In genomic region chr11:17771841-17772401, GRCh38 we compare ENCODE assay signal across 38 cellular contexts. TPM values are rescaled to one million over a fixed set of nuclear protein-coding genes. Genes with fewer than 3 reads are reported as not detected.
"Had no signal": no experiment of that assay in that cellular context is flagged by ENCODE, and none has a peak within 500 bp of the region (broad histone marks: within the 10 kb centered on the region; RNA-seq: fewer than 3 reads in every experiment).

No MANE protein-coding gene starts in this region.

- H3K4me1 Mint-ChIP-seq: activated B cell treated with CpG ODN at 0.5 μM for 24 hours had no signal

- H3K4me3 ChIP-seq: ascending aorta, breast epithelium, cardiac muscle cell, colonic mucosa, esophagus squamous epithelium, gastroesophageal sphincter had no signal

- H3K27ac Mint-ChIP-seq: activated B cell treated with CpG ODN at 0.5 μM for 24 hours; activated CD8-positive, alpha-beta T cell treated with anti-CD3 and anti-CD28 coated beads for 36 hours; activated naive CD8-positive, alpha-beta T cell; activated T-helper 1 cell treated with anti-CD3 and anti-CD28 coated beads, Interleukin-12 subunit alpha, Interleukin-12 subunit beta, Interleukin-2, Interleukin-4 antibody, amounts not matched to agents 30 ng/mL and 10 ng/mL and 1 ng/mL, durations not matched to agents 14 hours and 24 hours and 36 hours; activated T-helper 2 cell treated with anti-CD3 and anti-CD28 coated beads, Interferon-gamma antibody, Interleukin-2, Interleukin-4, amounts not matched to agents 10 μg/mL and 5 μg/mL and 100 μg/mL, durations not matched to agents 14 hours and 24 hours and 36 hours; brain; T-helper 17 cell; T-helper 2 cell treated with Interferon-gamma antibody and Interleukin-4, amounts not matched to agents 5 μg/mL and 100 μg/mL, for 36 hours had no signal

- H3K36me3 Mint-ChIP-seq: activated naive CD8-positive, alpha-beta T cell had no signal

- H3K27me3 Mint-ChIP-seq: activated B cell treated with CpG ODN at 0.5 μM for 24 hours; activated CD8-positive, alpha-beta T cell treated with anti-CD3 and anti-CD28 coated beads for 36 hours; activated naive CD8-positive, alpha-beta T cell; T-helper 17 cell had no signal

- H3K9me3 Mint-ChIP-seq: activated B cell treated with CpG ODN at 0.5 μM for 24 hours; activated CD8-positive, alpha-beta T cell treated with anti-CD3 and anti-CD28 coated beads for 36 hours; activated T-helper 1 cell treated with anti-CD3 and anti-CD28 coated beads, Interleukin-12 subunit alpha, Interleukin-12 subunit beta, Interleukin-2, Interleukin-4 antibody, amounts not matched to agents 30 ng/mL and 10 ng/mL and 1 ng/mL, durations not matched to agents 14 hours and 24 hours and 36 hours; activated T-helper 2 cell treated with anti-CD3 and anti-CD28 coated beads, Interferon-gamma antibody, Interleukin-2, Interleukin-4, amounts not matched to agents 10 μg/mL and 5 μg/mL and 100 μg/mL, durations not matched to agents 14 hours and 24 hours and 36 hours; T-helper 2 cell treated with Interferon-gamma antibody and Interleukin-4, amounts not matched to agents 5 μg/mL and 100 μg/mL, for 36 hours had no signal

- H3K27ac ChIP-seq: ascending aorta, breast epithelium, cardiac muscle cell, colonic mucosa, epithelial cell of prostate, esophagus squamous epithelium, gastroesophageal sphincter, WERI-Rb-1 had no signal

- H3K4me3 Mint-ChIP-seq: activated B cell treated with CpG ODN at 0.5 μM for 24 hours; activated CD8-positive, alpha-beta T cell treated with anti-CD3 and anti-CD28 coated beads for 36 hours; activated naive CD8-positive, alpha-beta T cell; activated T-helper 1 cell treated with anti-CD3 and anti-CD28 coated beads, Interleukin-12 subunit alpha, Interleukin-12 subunit beta, Interleukin-2, Interleukin-4 antibody, amounts not matched to agents 30 ng/mL and 10 ng/mL and 1 ng/mL, durations not matched to agents 14 hours and 24 hours and 36 hours; brain; T-helper 17 cell; T-helper 2 cell treated with Interferon-gamma antibody and Interleukin-4, amounts not matched to agents 5 μg/mL and 100 μg/mL, for 36 hours had no signal

- H3K4me1 ChIP-seq: ascending aorta, breast epithelium, gastroesophageal sphincter had no signal

- H3K36me3 ChIP-seq: ascending aorta, breast epithelium, cardiac muscle cell, colonic mucosa, esophagus squamous epithelium, gastroesophageal sphincter had no signal

- ATAC-seq: activated CD4-positive, CD25-positive, alpha-beta regulatory T cell treated with anti-CD3 and anti-CD28 coated beads, Interleukin-2, amount 50 U/mL, for 24 hours; activated CD8-positive, alpha-beta T cell treated with anti-CD3 and anti-CD28 coated beads for 36 hours; gastroesophageal sphincter; T-helper 17 cell had no signal

- H3K27me3 ChIP-seq: ascending aorta, breast epithelium, cardiac muscle cell, colonic mucosa, esophagus squamous epithelium, gastroesophageal sphincter had no signal

- H3K9me3 ChIP-seq: ascending aorta, breast epithelium, colonic mucosa, esophagus squamous epithelium, gastroesophageal sphincter had no signal

- DNase-seq: activated B cell treated with CpG ODN at 0.5 μM for 24 hours; activated CD4-positive, alpha-beta T cell treated with anti-CD3 and anti-CD28 coated beads for 48 hours; activated CD4-positive, alpha-beta T cell treated with anti-CD3 and anti-CD28 coated beads, Interleukin-2, amount 50 U/mL, for 1 hour; activated CD4-positive, alpha-beta T cell treated with anti-CD3 and anti-CD28 coated beads, Interleukin-2, amount 50 U/mL, for 48 hours; activated CD8-positive, alpha-beta memory T cell treated with anti-CD3 and anti-CD28 coated beads for 24 hours; activated CD8-positive, alpha-beta T cell treated with anti-CD3 and anti-CD28 coated beads for 36 hours; activated gamma-delta T cell treated with Interleukin-2 at 50 U/mL for 16 hours; activated naive CD4-positive, alpha-beta T cell treated with anti-CD3 and anti-CD28 coated beads, Interleukin-2, amount 50 U/mL, for 16 hours; activated naive CD4-positive, alpha-beta T cell treated with Interleukin-2 at 50 U/mL for 16 hours; activated T-cell treated with anti-CD3 and anti-CD28 coated beads, Interleukin-2, amount 50 U/mL, for 1 hour; activated T-cell treated with anti-CD3 and anti-CD28 coated beads, Interleukin-2, amount 50 U/mL, for 48 hours; central memory CD4-positive, alpha-beta T cell; cerebellar nuclear complex; colonic mucosa; effector CD8-positive, alpha-beta T cell; esophagus squamous epithelium; foreskin melanocyte; head of caudate nucleus; T-helper 1 cell; T-helper 17 cell; T1000; WERI-Rb-1 had no signal

RNA-seq across cellular contexts. Expression of gene KCNC1, which starts 37.3 kb away (rescaled TPM):
- total RNA-seq: activated B cell treated with CpG ODN at 0.5 μM for 24 hours; activated CD8-positive, alpha-beta T cell treated with anti-CD3 and anti-CD28 coated beads for 36 hours; activated T-helper 1 cell treated with anti-CD3 and anti-CD28 coated beads, Interleukin-12 subunit alpha, Interleukin-12 subunit beta, Interleukin-2, Interleukin-4 antibody, amounts not matched to agents 30 ng/mL and 10 ng/mL and 1 ng/mL, durations not matched to agents 14 hours and 24 hours and 36 hours; activated T-helper 2 cell treated with anti-CD3 and anti-CD28 coated beads, Interferon-gamma antibody, Interleukin-2, Interleukin-4, amounts not matched to agents 10 μg/mL and 5 μg/mL and 100 μg/mL, durations not matched to agents 14 hours and 24 hours and 36 hours; ascending aorta; cardiac muscle cell; dermis microvascular lymphatic vessel endothelial cell; endothelial cell of umbilical vein; esophagus squamous epithelium; fibroblast of villous mesenchyme; glomerular endothelial cell; T-helper 17 cell had no signal

RNA-seq across cellular contexts. Expression of gene MYOD1, which starts 52.5 kb away (rescaled TPM):
- total RNA-seq: activated B cell treated with CpG ODN at 0.5 μM for 24 hours; activated CD8-positive, alpha-beta T cell treated with anti-CD3 and anti-CD28 coated beads for 36 hours; activated T-helper 1 cell treated with anti-CD3 and anti-CD28 coated beads, Interleukin-12 subunit alpha, Interleukin-12 subunit beta, Interleukin-2, Interleukin-4 antibody, amounts not matched to agents 30 ng/mL and 10 ng/mL and 1 ng/mL, durations not matched to agents 14 hours and 24 hours and 36 hours; activated T-helper 2 cell treated with anti-CD3 and anti-CD28 coated beads, Interferon-gamma antibody, Interleukin-2, Interleukin-4, amounts not matched to agents 10 μg/mL and 5 μg/mL and 100 μg/mL, durations not matched to agents 14 hours and 24 hours and 36 hours; ascending aorta; breast epithelium; cardiac muscle cell; colonic mucosa; dermis microvascular lymphatic vessel endothelial cell; endothelial cell of umbilical vein; esophagus squamous epithelium; fibroblast of lung; gastroesophageal sphincter; glomerular endothelial cell; T-helper 17 cell had no signal
